Comparison of ENCODE assay signal across 8 cellular contexts in the genomic region with DNA sequence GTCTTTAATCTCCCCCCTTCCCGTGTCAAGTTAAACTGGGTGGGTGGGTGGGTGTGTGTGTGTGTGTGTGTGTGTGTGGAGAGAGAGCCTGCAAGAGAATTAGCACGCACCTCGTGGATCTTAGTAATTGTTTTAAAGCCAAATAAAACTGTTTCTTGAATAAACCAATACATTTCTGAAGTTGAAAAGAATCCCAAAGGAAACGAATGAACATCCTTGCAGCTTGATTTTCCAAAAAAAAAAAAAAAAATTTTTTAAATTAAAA. TPM values are rescaled to one million over a fixed set of nuclear protein-coding genes. Genes with fewer than 3 reads are reported as not detected.
DNase-seq lines count a peak whose midpoint lies in the region; ATAC-seq and TF ChIP-seq lines count a peak whose summit lies in the region.

No MANE protein-coding gene starts in this region.

- ATAC-seq in GM18873 (IDR thresholded peaks at IDR 0.05; ENCODE audit: low FRiP score, unreplicated experiment) (no peak), HG03521 (IDR thresholded peaks at IDR 0.05; ENCODE audit: unreplicated experiment) (no peak)

- H3K27me3 Mint-ChIP-seq in endodermal cell (ENCODE audit: insufficient read depth), result no peaks in the 10 kb centered on the region

- H3K4me2 ChIP-seq in OCI-LY1 (ENCODE audit: low read length) (peak overlapping the region; percentile 90; the same call in 1 of the 2 replicates), parathyroid adenoma (ENCODE audit: low read length) (peak overlapping the region; percentile 70)

- H3K4me3 ChIP-seq in GM12875 (ENCODE audit: low read depth, low read length) (peak overlapping the region; percentile 72), OCI-LY1 (ENCODE audit: low read depth, low read length, poor library complexity, severe bottlenecking) (peak overlapping the region; percentile 78), endodermal cell (ENCODE audit: low read length) (peak overlapping the region; percentile 98), parathyroid adenoma (ENCODE audit: low read depth, low read length) (no peak overlapping the region)

- H3K9me3 Mint-ChIP-seq in endodermal cell, result no peaks in the 10 kb centered on the region

- H3K36me3 Mint-ChIP-seq in endodermal cell (ENCODE audit: low read depth), result peaks cover 6% of the 10 kb centered on the region

- H3K9ac ChIP-seq in OCI-LY1 (ENCODE audit: low read length) (peak overlapping the region; percentile 96), endodermal cell (ENCODE audit: extremely low read depth, low read length, poor library complexity, severe bottlenecking) (peak overlapping the region; percentile 87), parathyroid adenoma (no peak overlapping the region)

- no peak overlapping the region for H3K4me3 Mint-ChIP-seq in endodermal cell

- H3F3A ChIP-seq in OCI-LY1 (ENCODE audit: insufficient read depth, low read length), result no peaks in the 10 kb centered on the region

- TF ChIP-seq CTCF in GM12875 (IDR thresholded peaks at IDR 0.05; ENCODE audit: borderline replicate concordance, insufficient read depth, low read depth, low read length) (no peak), OCI-LY1 (IDR thresholded peaks at IDR 0.05; ENCODE audit: low read length) (no peak), endodermal cell (conservative IDR thresholded peaks at IDR 0.05) (no peak), parathyroid adenoma (IDR thresholded peaks at IDR 0.05) (no peak)

- H4K20me1 ChIP-seq in OCI-LY1 (ENCODE audit: insufficient read depth, low read length), result no peaks in the 10 kb centered on the region

- H3K4me1 Mint-ChIP-seq in endodermal cell, result peaks cover 15% of the 10 kb centered on the region

- H3K4me1 ChIP-seq in OCI-LY1 (ENCODE audit: insufficient read depth, low read length, severe bottlenecking) (peaks cover 71% of the 10 kb centered on the region), endodermal cell (ENCODE audit: control insufficient read depth, insufficient read depth, low read length) (no peaks in the 10 kb centered on the region), parathyroid adenoma (peaks cover 13% of the 10 kb centered on the region)

- H3K79me2 ChIP-seq in OCI-LY1 (ENCODE audit: insufficient read depth, low read length), result peaks cover 31% of the 10 kb centered on the region
- H3K79me2 ChIP-seq in parathyroid adenoma, result peaks cover 22% of the 10 kb centered on the region

- no peaks in the 10 kb centered on the region for H3K9me2 ChIP-seq in OCI-LY1 (ENCODE audit: low read depth, low read length)

- WGBS in endodermal cell (ENCODE audit: insufficient coverage in 1 of 2, insufficient read length in 1 of 2), 2 experiments, result 0% methylated on average over 1 to 3 of the region's 4 CpGs

- H3K27me3 ChIP-seq in OCI-LY1 (ENCODE audit: insufficient read depth, low read length) (no peaks in the 10 kb centered on the region), endodermal cell (ENCODE audit: control insufficient read depth, insufficient read depth, low read length, poor library complexity, severe bottlenecking) (no peaks in the 10 kb centered on the region), parathyroid adenoma (ENCODE audit: control insufficient read depth, insufficient read depth, low read length) (no peaks in the 10 kb centered on the region)

- H3K9me3 ChIP-seq in OCI-LY1 (ENCODE audit: low read length) (no peaks in the 10 kb centered on the region), endodermal cell (ENCODE audit: control insufficient read depth, low read length) (no peaks in the 10 kb centered on the region), parathyroid adenoma (ENCODE audit: control insufficient read depth, low read length) (no peaks in the 10 kb centered on the region)

- H3K27ac ChIP-seq in OCI-LY1 (ENCODE audit: low read depth, low read length, poor library complexity, severe bottlenecking) (peak overlapping the region; percentile 89), endodermal cell (ENCODE audit: low read depth, low read length) (no peak overlapping the region), parathyroid adenoma (peak overlapping the region; percentile 99)

- H2AFZ ChIP-seq in OCI-LY1 (ENCODE audit: low read length) (no peak overlapping the region), parathyroid adenoma (no peak overlapping the region)

- H3K36me3 ChIP-seq in OCI-LY1 (ENCODE audit: insufficient read depth, low read length), result 0 out of 2 replicates have a peak, but pooled peaks cover 9% of the 10 kb centered on the region
- no peaks in the 10 kb centered on the region for H3K36me3 ChIP-seq in endodermal cell (ENCODE audit: control insufficient read depth, insufficient read depth, low read length)
- H3K36me3 ChIP-seq in parathyroid adenoma (ENCODE audit: control insufficient read depth, insufficient read depth, low read length), result no peaks in the 10 kb centered on the region

- peak overlapping the region; percentile 89 for H3K27ac Mint-ChIP-seq in endodermal cell

- DNase-seq in endodermal cell (no peak), cortex of kidney (lab: John Stamatoyannopoulos, UW) (no peak), OCI-M2 (lab: John Stamatoyannopoulos, UW; ENCODE audit: unreplicated experiment) (no peak)

RNA-seq across cellular contexts. Expression of gene BICRAL, which starts 0.4 kb away (rescaled TPM):
- total RNA-seq in endodermal cell, result 10 to 100 TPM; 11.6 to 14.9 TPM
- 7.7 TPM for polyA plus RNA-seq in endodermal cell (2013, experiment 1 of 2)
- polyA plus RNA-seq in endodermal cell (2013, experiment 2 of 2), result 6.8 TPM

RNA-seq across cellular contexts. Expression of gene TBCC, which starts 35.6 kb away (rescaled TPM):
- 10 to 100 TPM; 16.7 to 21.9 TPM for total RNA-seq in endodermal cell
- polyA plus RNA-seq in endodermal cell (2013, experiment 1 of 2), result 28.6 TPM
- polyA plus RNA-seq in endodermal cell (2013, experiment 2 of 2), result 21.4 TPM

RNA-seq across cellular contexts. Expression of gene PRPH2, which starts 59.1 kb away (rescaled TPM):
- total RNA-seq in endodermal cell, result under 1 TPM; 0.35 to 0.40 TPM
- 0.11 TPM for polyA plus RNA-seq in endodermal cell (2013, experiment 1 of 2)
- not detected for polyA plus RNA-seq in endodermal cell (2013, experiment 2 of 2)
